1 cellular context compared by ENCODE assay signal in the genomic region with DNA sequence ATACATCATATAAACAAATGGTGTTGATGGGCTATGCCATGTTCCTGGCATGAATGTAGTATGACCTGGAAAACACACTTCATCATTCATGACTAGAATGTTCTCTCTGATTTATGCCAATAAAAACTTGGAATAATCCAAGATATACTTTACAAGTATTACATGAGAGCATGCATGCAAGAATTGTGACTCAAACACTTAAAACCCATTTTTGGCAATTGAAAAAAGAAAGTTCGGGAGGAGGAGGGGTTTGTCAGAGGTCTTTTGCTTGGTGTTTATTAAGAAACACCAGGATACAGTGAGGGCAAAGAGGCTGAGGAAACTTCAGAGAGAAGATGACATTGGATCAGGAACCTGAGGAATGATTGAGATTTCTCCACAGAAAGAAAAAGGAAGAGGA.
TF ChIP-seq lines count a peak whose summit lies in the region.

No MANE protein-coding gene starts in this region.

TF ChIP-seq in GM23338, 12 proteins besides CTCF, POLR2A, EP300 and RAD21:
- TF ChIP-seq, protein P1, sequence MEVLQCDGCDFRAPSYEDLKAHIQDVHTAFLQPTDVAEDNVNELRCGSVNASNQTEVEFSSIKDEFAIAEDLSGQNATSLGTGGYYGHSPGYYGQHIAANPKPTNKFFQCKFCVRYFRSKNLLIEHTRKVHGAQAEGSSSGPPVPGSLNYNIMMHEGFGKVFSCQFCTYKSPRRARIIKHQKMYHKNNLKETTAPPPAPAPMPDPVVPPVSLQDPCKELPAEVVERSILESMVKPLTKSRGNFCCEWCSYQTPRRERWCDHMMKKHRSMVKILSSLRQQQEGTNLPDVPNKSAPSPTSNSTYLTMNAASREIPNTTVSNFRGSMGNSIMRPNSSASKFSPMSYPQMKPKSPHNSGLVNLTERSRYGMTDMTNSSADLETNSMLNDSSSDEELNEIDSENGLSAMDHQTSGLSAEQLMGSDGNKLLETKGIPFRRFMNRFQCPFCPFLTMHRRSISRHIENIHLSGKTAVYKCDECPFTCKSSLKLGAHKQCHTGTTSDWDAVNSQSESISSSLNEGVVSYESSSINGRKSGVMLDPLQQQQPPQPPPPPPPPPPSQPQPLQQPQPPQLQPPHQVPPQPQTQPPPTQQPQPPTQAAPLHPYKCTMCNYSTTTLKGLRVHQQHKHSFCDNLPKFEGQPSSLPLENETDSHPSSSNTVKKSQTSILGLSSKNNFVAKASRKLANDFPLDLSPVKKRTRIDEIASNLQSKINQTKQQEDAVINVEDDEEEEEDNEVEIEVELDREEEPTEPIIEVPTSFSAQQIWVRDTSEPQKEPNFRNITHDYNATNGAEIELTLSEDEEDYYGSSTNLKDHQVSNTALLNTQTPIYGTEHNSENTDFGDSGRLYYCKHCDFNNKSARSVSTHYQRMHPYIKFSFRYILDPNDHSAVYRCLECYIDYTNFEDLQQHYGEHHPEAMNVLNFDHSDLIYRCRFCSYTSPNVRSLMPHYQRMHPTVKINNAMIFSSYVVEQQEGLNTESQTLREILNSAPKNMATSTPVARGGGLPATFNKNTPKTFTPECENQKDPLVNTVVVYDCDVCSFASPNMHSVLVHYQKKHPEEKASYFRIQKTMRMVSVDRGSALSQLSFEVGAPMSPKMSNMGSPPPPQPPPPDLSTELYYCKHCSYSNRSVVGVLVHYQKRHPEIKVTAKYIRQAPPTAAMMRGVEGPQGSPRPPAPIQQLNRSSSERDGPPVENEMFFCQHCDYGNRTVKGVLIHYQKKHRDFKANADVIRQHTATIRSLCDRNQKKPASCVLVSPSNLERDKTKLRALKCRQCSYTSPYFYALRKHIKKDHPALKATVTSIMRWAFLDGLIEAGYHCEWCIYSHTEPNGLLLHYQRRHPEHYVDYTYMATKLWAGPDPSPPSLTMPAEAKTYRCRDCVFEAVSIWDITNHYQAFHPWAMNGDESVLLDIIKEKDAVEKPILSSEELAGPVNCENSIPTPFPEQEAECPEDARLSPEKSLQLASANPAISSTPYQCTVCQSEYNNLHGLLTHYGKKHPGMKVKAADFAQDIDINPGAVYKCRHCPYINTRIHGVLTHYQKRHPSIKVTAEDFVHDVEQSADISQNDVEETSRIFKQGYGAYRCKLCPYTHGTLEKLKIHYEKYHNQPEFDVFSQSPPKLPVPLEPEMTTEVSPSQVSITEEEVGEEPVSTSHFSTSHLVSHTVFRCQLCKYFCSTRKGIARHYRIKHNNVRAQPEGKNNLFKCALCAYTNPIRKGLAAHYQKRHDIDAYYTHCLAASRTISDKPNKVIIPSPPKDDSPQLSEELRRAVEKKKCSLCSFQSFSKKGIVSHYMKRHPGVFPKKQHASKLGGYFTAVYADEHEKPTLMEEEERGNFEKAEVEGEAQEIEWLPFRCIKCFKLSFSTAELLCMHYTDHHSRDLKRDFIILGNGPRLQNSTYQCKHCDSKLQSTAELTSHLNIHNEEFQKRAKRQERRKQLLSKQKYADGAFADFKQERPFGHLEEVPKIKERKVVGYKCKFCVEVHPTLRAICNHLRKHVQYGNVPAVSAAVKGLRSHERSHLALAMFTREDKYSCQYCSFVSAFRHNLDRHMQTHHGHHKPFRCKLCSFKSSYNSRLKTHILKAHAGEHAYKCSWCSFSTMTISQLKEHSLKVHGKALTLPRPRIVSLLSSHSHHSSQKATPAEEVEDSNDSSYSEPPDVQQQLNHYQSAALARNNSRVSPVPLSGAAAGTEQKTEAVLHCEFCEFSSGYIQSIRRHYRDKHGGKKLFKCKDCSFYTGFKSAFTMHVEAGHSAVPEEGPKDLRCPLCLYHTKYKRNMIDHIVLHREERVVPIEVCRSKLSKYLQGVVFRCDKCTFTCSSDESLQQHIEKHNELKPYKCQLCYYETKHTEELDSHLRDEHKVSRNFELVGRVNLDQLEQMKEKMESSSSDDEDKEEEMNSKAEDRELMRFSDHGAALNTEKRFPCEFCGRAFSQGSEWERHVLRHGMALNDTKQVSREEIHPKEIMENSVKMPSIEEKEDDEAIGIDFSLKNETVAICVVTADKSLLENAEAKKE (CRISPR knock-in tag; IDR thresholded peaks at IDR 0.05): no peak
- TF ChIP-seq ETS1 (IDR thresholded peaks at IDR 0.05) (no peak), STAT1 (IDR thresholded peaks at IDR 0.05; ENCODE audit: unreplicated experiment) (no peak), JUNB (IDR thresholded peaks at IDR 0.05; ENCODE audit: unreplicated experiment) (no peak), CREB1 (CRISPR knock-in tag; IDR thresholded peaks at IDR 0.05; ENCODE audit: low read depth) (no peak), EZH2 (IDR thresholded peaks at IDR 0.05; ENCODE audit: low read depth, unreplicated experiment) (no peak), EZH2phosphoT487 (IDR thresholded peaks at IDR 0.05; ENCODE audit: unreplicated experiment) (no peak), ZNF331 (CRISPR knock-in tag; IDR thresholded peaks at IDR 0.05; ENCODE audit: low read depth) (no peak), REST (IDR thresholded peaks at IDR 0.05; ENCODE audit: unreplicated experiment) (no peak), ZNF114 (CRISPR knock-in tag; IDR thresholded peaks at IDR 0.05) (no peak), POLR2AphosphoS5 (IDR thresholded peaks at IDR 0.05; ENCODE audit: low read depth) (no peak), NANOG (IDR thresholded peaks at IDR 0.05; ENCODE audit: borderline replicate concordance) (no peak)
TF ChIP-seq in GM23338: peak in this region for 0.
